9 cellular contexts compared by ENCODE assay signal in the genomic region with DNA sequence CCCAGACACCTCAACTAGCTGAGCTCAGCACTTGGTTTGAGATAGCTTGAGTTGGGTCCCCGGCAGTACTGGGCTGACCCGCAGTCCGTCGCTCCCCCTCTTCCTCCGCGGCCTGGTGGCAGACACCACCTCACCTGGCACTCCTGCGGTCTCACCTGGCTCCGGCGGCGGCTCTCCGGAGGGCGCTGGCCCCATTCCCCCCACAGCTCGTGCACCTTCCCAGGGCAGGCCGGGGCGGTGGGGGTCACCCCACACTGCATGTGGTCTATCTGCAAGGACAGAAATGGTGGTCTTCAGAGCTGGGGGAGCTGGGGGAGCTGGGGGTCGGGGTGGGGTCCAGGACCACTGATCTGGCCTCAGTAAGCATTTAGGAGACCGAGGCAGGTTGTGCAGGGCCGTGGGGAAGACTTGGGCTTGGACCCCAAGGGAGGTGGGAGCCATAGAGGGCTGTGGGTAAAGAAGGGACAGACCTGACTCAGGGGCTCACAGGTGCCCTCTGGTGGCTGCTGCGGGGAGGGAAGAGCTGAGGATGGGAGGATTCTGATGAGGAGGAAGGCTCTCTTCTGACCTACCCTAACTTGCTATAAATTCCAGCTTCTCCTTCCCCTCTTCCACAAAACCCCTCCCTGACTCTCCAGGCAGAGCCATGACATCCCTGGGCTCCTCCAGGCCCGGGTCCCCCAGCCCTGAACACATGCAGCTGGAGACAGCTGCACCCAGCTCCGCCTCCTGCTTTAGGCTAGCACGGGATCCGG. TPM values are rescaled to one million over a fixed set of nuclear protein-coding genes. Genes with fewer than 3 reads are reported as not detected.
DNase-seq lines count a peak whose midpoint lies in the region; ATAC-seq and TF ChIP-seq lines count a peak whose summit lies in the region.
"Had no signal": no experiment of that assay in that cellular context is flagged by ENCODE, and none has a peak within 500 bp of the region (broad histone marks: within the 10 kb centered on the region; RNA-seq: fewer than 3 reads in every experiment).

No MANE protein-coding gene starts in this region.

- H2AFZ ChIP-seq in KMS-11 (ENCODE audit: low read depth) = no peak overlapping the region

- DNase-seq in EH (ENCODE audit: low read depth) (peak; percentile 47), lung microvascular endothelial cell (ENCODE audit: low read depth in 2 of 2) (peak; percentile 46 to 66), HPDE6-E6E7 (ENCODE audit: extremely low spot score) (no peak)
- DNase-seq in activated CD4-positive, CD25-positive, alpha-beta regulatory T cell treated with anti-CD3 and anti-CD28 coated beads, Interleukin-2, amount 50 U/mL, for 16 hours (ENCODE audit: low read depth, low spot score) = peak; percentile 44
- peak; percentile 39 for DNase-seq in central memory CD4-positive, alpha-beta T cell
- peak; percentile 10 to 55 for DNase-seq in stimulated activated CD8-positive, alpha-beta memory T cell treated with anti-CD3 and anti-CD28 coated beads, Interleukin-7, amount 100 ng/mL, for 1 hour (ENCODE audit: low read depth in 2 of 2)

- no peaks in the 10 kb centered on the region for H3K79me2 ChIP-seq in KMS-11 (ENCODE audit: insufficient read depth, low read depth)

- H3K36me3 ChIP-seq in KMS-11 (ENCODE audit: insufficient read depth) = no peaks in the 10 kb centered on the region

- no peak overlapping the region for H3K27ac ChIP-seq in KMS-11

- peak; percentile 58 for TF ChIP-seq CTCF in KMS-11 (conservative IDR thresholded peaks at IDR 0.05; ENCODE audit: low read depth, low read length)

- H3K4me3 ChIP-seq in KMS-11 (IDR thresholded peaks at IDR 0.05; ENCODE audit: insufficient read depth, low read depth, low read length) = no peak overlapping the region

- H3K4me1 ChIP-seq in KMS-11 (ENCODE audit: low read depth, poor library complexity, severe bottlenecking) = no peaks in the 10 kb centered on the region

- peaks cover 57% of the 10 kb centered on the region for H3K27me3 ChIP-seq in KMS-11 (ENCODE audit: insufficient read depth, low read depth)

- no peak for TF ChIP-seq POLR2A in GM18505 (IDR thresholded peaks at IDR 0.05; ENCODE audit: borderline replicate concordance, extremely low read depth, insufficient read depth, insufficient read length)

- H3K9ac ChIP-seq in KMS-11 = no peak overlapping the region

- no peaks in the 10 kb centered on the region for H4K20me1 ChIP-seq in KMS-11 (ENCODE audit: insufficient read depth)

- no peak for ATAC-seq in GM18505 (IDR thresholded peaks at IDR 0.05; ENCODE audit: unreplicated experiment)

- no peak overlapping the region for H3K4me2 ChIP-seq in KMS-11

RNA-seq across cellular contexts. Expression of a gene that starts 6.7 kb away (rescaled TPM):
- 0.65 and 2.0 TPM in 2 replicates for total RNA-seq in lung microvascular endothelial cell
- total RNA-seq: activated CD8-positive, alpha-beta memory T cell treated with anti-CD3 and anti-CD28 coated beads for 36 hours had no signal

RNA-seq across cellular contexts. Expression of a gene that starts 10.0 kb away (rescaled TPM):
- 4.6 and 23.2 TPM in 2 replicates for total RNA-seq in lung microvascular endothelial cell
- total RNA-seq: activated CD8-positive, alpha-beta memory T cell treated with anti-CD3 and anti-CD28 coated beads for 36 hours had no signal

RNA-seq across cellular contexts. Expression of a gene that starts 14.9 kb away (rescaled TPM):
- 0.87 and 1.6 TPM in 2 replicates for total RNA-seq in lung microvascular endothelial cell

RNA-seq across cellular contexts. Expression of a gene that starts 34.5 kb away (rescaled TPM):
- 18.1 and 50.6 TPM in 2 replicates for total RNA-seq in lung microvascular endothelial cell
- total RNA-seq: activated CD8-positive, alpha-beta memory T cell treated with anti-CD3 and anti-CD28 coated beads for 36 hours had no signal

RNA-seq across cellular contexts. Expression of a gene that starts 52.9 kb away (rescaled TPM):
- 38.5 and 39.0 TPM in 2 replicates for total RNA-seq in lung microvascular endothelial cell
